ENCODE assay signal across 8 cellular contexts in the genomic region with DNA sequence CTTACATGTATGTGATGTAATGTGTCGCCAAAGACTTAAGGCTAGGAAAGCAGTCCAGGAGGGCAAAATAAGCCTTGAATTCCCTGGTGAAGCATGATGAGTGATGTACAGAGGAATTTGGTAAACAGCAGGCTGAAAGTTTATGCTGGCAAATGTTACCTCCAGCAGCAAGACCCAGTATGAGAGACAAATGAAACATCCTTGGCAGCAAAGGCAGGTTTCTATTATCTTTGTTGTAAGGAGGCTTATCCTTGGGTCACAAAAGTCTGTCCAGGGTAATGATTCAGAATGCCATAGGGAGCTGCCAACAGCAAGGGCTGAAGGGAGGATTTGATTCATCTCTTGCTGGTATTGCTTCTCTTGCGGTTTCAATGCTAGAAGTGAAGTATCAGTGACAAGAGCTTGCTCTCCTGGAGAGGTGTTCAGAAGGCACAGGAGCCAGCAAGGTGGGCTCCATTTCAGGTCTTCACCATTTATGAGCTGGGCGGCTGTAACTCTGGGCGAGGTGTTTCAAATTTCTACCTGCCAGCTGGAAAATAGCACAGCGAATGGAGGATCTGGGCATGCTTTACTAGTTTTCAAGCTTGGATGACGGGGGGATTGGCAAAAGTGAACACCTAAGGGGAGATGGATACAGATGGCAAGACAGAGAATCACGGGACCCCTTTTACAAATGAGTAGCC.
DNase-seq lines count a peak whose midpoint lies in the region; ATAC-seq and TF ChIP-seq lines count a peak whose summit lies in the region.
"Had no signal": no experiment of that assay in that cellular context is flagged by ENCODE, and none has a peak within 500 bp of the region (broad histone marks: within the 10 kb centered on the region; RNA-seq: fewer than 3 reads in every experiment).

No MANE protein-coding gene starts in this region.

- no peak overlapping the region for H3K56ac ChIP-seq in IMR-90 (ENCODE audit: extremely low read depth, insufficient read depth, low read length)

- peak; percentile 47 for DNase-seq in IMR-90
- DNase-seq in epithelial cell of esophagus (ENCODE audit: low read depth): peak; percentile 50
- DNase-seq in sigmoid colon: no peak
- no peak for DNase-seq in NCI-H2227 treated with DMSO at 0.1 percent for 48 hours (lab: John Stamatoyannopoulos, UW)
- DNase-seq in T-helper 1 cell: no peak
- DNase-seq in activated CD4-positive, alpha-beta T cell treated with anti-CD3 and anti-CD28 coated beads for 1 hour: no peak

- in situ Hi-C loops in IMR-90 (cut with MboI; ENCODE audit: low sequenced_read_pairs): loop anchor here (10.0 kb wide), 2 partner anchors 504 to 534 kb away; no protein-coding TSS in a partner anchor

- no peaks in the 10 kb centered on the region for H3K79me1 ChIP-seq in IMR-90 (ENCODE audit: low read depth in 1 of 2, low read length in 2 of 2)

- no peak overlapping the region for H3K4ac ChIP-seq in IMR-90 (ENCODE audit: low read depth, low read length)

- TF ChIP-seq RAD21 in IMR-90 (IDR thresholded peaks at IDR 0.05; ENCODE audit: low read length): no peak

- intact Hi-C loops in IMR-90 (cut with micrococcal nuclease) (loop anchor here (2.0 to 10.0 kb wide), 4 partner anchors 348 to 834 kb away; a partner anchor contains a TSS), sigmoid colon (cut with DNase I) (loop anchor here (5.0 kb wide), 1 partner anchor 438 kb away; no protein-coding TSS in a partner anchor)

- TF ChIP-seq POLR2A in IMR-90 (IDR thresholded peaks at IDR 0.05; ENCODE audit: low read depth, low read length) (no peak), sigmoid colon (IDR thresholded peaks at IDR 0.05) (no peak)

- H3K4me2 ChIP-seq in IMR-90 (ENCODE audit: low read depth, low read length): no peak overlapping the region

- H4K5ac ChIP-seq in IMR-90 (ENCODE audit: low read depth, low read length): no peak overlapping the region

- H2AK9ac ChIP-seq in IMR-90 (replicated peaks; ENCODE audit: low read depth, low read length, poor library complexity): no peak overlapping the region

- no peak overlapping the region for H3K18ac ChIP-seq in IMR-90 (ENCODE audit: low read depth, low read length)

- H3K9me1 ChIP-seq in IMR-90 (ENCODE audit: insufficient read depth, low read length): peaks cover under 1% of the 10 kb centered on the region; the same call in 1 of the 2 replicates

- dilution Hi-C loops in IMR-90 (cut with HindIII; ENCODE audit: low sequenced_read_pairs, unreplicated experiment): no loop called here

- no peak overlapping the region for H4K91ac ChIP-seq in IMR-90 (ENCODE audit: insufficient read depth, low read depth, low read length)

- no TSS peak for BruUV-seq in IMR-90 (replicated peaks; lab: Mats Ljungman, UMichigan)

- H3K36me3 ChIP-seq in IMR-90 (ENCODE audit: control insufficient read depth, insufficient read depth, low read length) (no peaks in the 10 kb centered on the region), sigmoid colon (no peaks in the 10 kb centered on the region)

- no peaks in the 10 kb centered on the region for H4K20me1 ChIP-seq in IMR-90 (ENCODE audit: insufficient read depth, low read length)

- no peak overlapping the region for H2AFZ ChIP-seq in IMR-90 (replicated peaks; ENCODE audit: low read length, poor library complexity)

- no peak overlapping the region for H3K14ac ChIP-seq in IMR-90 (replicated peaks; ENCODE audit: low read depth, low read length)

- H3K27me3 ChIP-seq in IMR-90 (ENCODE audit: control insufficient read depth, insufficient read depth, low read length) (peaks cover 8% of the 10 kb centered on the region), sigmoid colon (no peaks in the 10 kb centered on the region)

- H2BK5ac ChIP-seq in IMR-90 (ENCODE audit: low read depth, low read length, poor library complexity, severe bottlenecking): no peak overlapping the region

- no peak overlapping the region for H4K8ac ChIP-seq in IMR-90 (ENCODE audit: low read depth in 2 of 2, low read length in 2 of 2)

- TF ChIP-seq CTCF in IMR-90 (conservative IDR thresholded peaks at IDR 0.05; ENCODE audit: low read depth, low read length): no peak
- no peak for TF ChIP-seq CTCF in epithelial cell of esophagus (IDR thresholded peaks at IDR 0.05; ENCODE audit: insufficient read depth, low read depth, low read length, missing control alignments)
- no peak for TF ChIP-seq CTCF in sigmoid colon (IDR thresholded peaks at IDR 0.05)

- H2BK120ac ChIP-seq in IMR-90 (ENCODE audit: low read depth, low read length): no peak overlapping the region

- H3K4me3 ChIP-seq in IMR-90 (ENCODE audit: insufficient read depth, low read depth, low read length) (no peak overlapping the region), epithelial cell of esophagus (ENCODE audit: low read length) (no peak overlapping the region), sigmoid colon (no peak overlapping the region)

- H2BK15ac ChIP-seq in IMR-90 (ENCODE audit: low read depth, low read length): no peak overlapping the region

- H3K4me1 ChIP-seq in IMR-90 (ENCODE audit: control insufficient read depth, insufficient read depth, low read length) (peaks cover 8% of the 10 kb centered on the region), sigmoid colon (peaks cover 0 to 29% (median 22%) of the 10 kb centered on the region in 4 donors)

- H3K27ac ChIP-seq in IMR-90 (ENCODE audit: insufficient read depth, low read length) (no peak overlapping the region), sigmoid colon (peak overlapping the region in 3 of 4 donors; percentile 26 to 49 (median 34))
- H3K27ac ChIP-seq: foreskin keratinocyte had no signal

- POLR2A ChIA-PET in IMR-90 (lab: Charles Lee; ENCODE audit: unreplicated experiment): no interaction called here

- H3K23ac ChIP-seq in IMR-90 (ENCODE audit: low read depth, low read length): no peak overlapping the region

- ATAC-seq in GM19324 (IDR thresholded peaks at IDR 0.05; ENCODE audit: low FRiP score, unreplicated experiment) (peak; percentile 6), IMR-90 (ENCODE audit: low read depth) (peak; percentile 24)

- H3K9me3 ChIP-seq in IMR-90 (ENCODE audit: control insufficient read depth, insufficient read depth, low read length) (no peaks in the 10 kb centered on the region), sigmoid colon (no peaks in the 10 kb centered on the region)

- CTCF ChIA-PET in IMR-90 (lab: Yijun Ruan, JAX): interaction anchor here (0.6 to 2.6 kb wide), 48 partner anchors 9 to 872 kb away, joined by 3 to 59 read pairs (median 5); no protein-coding TSS in a partner anchor

- no peak overlapping the region for H2BK20ac ChIP-seq in IMR-90 (ENCODE audit: low read depth, low read length)

- no peak overlapping the region for H3K9ac ChIP-seq in IMR-90 (ENCODE audit: low read depth, low read length)

- no peak overlapping the region for H2AK5ac ChIP-seq in IMR-90 (ENCODE audit: low read depth, low read length)

- 82% methylated on average over 4 of the region's 7 CpGs; no CpG with 5 or more reads in 1 of the 2 experiments for WGBS in IMR-90 (ENCODE audit: extremely low coverage in 2 of 2, insufficient read length in 1 of 2), 2 experiments
- WGBS in sigmoid colon, 2 donors: 74 to 75% methylated on average over 7 of the region's 7 CpGs

- TF ChIP-seq EP300 in sigmoid colon (IDR thresholded peaks at IDR 0.05): no peak

TF ChIP-seq in IMR-90, 13 proteins besides CTCF, POLR2A, EP300 and RAD21:
- TF ChIP-seq, protein P1, sequence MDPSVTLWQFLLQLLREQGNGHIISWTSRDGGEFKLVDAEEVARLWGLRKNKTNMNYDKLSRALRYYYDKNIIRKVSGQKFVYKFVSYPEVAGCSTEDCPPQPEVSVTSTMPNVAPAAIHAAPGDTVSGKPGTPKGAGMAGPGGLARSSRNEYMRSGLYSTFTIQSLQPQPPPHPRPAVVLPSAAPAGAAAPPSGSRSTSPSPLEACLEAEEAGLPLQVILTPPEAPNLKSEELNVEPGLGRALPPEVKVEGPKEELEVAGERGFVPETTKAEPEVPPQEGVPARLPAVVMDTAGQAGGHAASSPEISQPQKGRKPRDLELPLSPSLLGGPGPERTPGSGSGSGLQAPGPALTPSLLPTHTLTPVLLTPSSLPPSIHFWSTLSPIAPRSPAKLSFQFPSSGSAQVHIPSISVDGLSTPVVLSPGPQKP (IDR thresholded peaks at IDR 0.05; ENCODE audit: borderline replicate concordance, low read depth, low read length): no peak
- TF ChIP-seq RCOR1 (IDR thresholded peaks at IDR 0.05; ENCODE audit: insufficient replicate concordance, low read length): no peak
- no peak for TF ChIP-seq SMC3 (IDR thresholded peaks at IDR 0.05; ENCODE audit: low read depth, low read length)
- TF ChIP-seq MAZ (IDR thresholded peaks at IDR 0.05; ENCODE audit: borderline replicate concordance, low read depth, low read length): no peak
- no peak for TF ChIP-seq NFE2L2 (IDR thresholded peaks at IDR 0.05; ENCODE audit: low read depth, low read length)
- no peak for TF ChIP-seq RFX5 (IDR thresholded peaks at IDR 0.05; ENCODE audit: low read depth, low read length)
- TF ChIP-seq CHD1 (IDR thresholded peaks at IDR 0.05; ENCODE audit: low read depth, low read length): no peak
- TF ChIP-seq MAFK (IDR thresholded peaks at IDR 0.05; ENCODE audit: low read depth, low read length): no peak
- TF ChIP-seq CEBPB (IDR thresholded peaks at IDR 0.05; ENCODE audit: low read depth, low read length): no peak
- no peak for TF ChIP-seq BHLHE40 (IDR thresholded peaks at IDR 0.05; ENCODE audit: low read depth, low read length)
- no peak for TF ChIP-seq FOS (IDR thresholded peaks at IDR 0.05; ENCODE audit: low read depth, low read length)
- no peak for TF ChIP-seq MXI1 (IDR thresholded peaks at IDR 0.05; ENCODE audit: borderline replicate concordance, low read depth, low read length)
- TF ChIP-seq, protein P2, sequence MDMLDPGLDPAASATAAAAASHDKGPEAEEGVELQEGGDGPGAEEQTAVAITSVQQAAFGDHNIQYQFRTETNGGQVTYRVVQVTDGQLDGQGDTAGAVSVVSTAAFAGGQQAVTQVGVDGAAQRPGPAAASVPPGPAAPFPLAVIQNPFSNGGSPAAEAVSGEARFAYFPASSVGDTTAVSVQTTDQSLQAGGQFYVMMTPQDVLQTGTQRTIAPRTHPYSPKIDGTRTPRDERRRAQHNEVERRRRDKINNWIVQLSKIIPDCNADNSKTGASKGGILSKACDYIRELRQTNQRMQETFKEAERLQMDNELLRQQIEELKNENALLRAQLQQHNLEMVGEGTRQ (IDR thresholded peaks at IDR 0.05; ENCODE audit: low read depth, low read length): no peak

Comparison
In these comparisons a context has a peak if more than half of its experiments do, and no peak if none do; other contexts are left out.
1. DNase-seq: peak in IMR-90 (single experiment) and epithelial cell of esophagus (single experiment); none in sigmoid colon (single experiment), NCI-H2227 treated with DMSO at 0.1 percent for 48 hours (single experiment), T-helper 1 cell (0 of 5) and activated CD4-positive, alpha-beta T cell treated with anti-CD3 and anti-CD28 coated beads for 1 hour (single experiment).